Comparison of ENCODE assay signal across 17 cellular contexts in genomic region chr11:76523786-76524436, GRCh38.
A peak's percentile ranks its signal among the peaks of the same experiment; 100 is the strongest.
DNase-seq lines count a peak whose midpoint lies in the region; ATAC-seq, FAIRE-seq and TF ChIP-seq lines count a peak whose summit lies in the region.
"Had no signal": no experiment of that assay in that cellular context is flagged by ENCODE, and none has a peak within 500 bp of the region (broad histone marks: within the 10 kb centered on the region; RNA-seq: fewer than 3 reads in every experiment).

No MANE protein-coding gene starts in this region.

- peak; percentile 30 for FAIRE-seq in H54 (lab: Jason Lieb, UNC)
- FAIRE-seq: G401.6, GM19239, HTR-8/SVneo had no signal

- BruUV-seq in PC-3 (replicated peaks; lab: Mats Ljungman, UMichigan): no TSS peak

- no peak for TF ChIP-seq POLR2A in H54 (IDR thresholded peaks at IDR 0.05; ENCODE audit: low read depth, low read length)

- CTCF ChIA-PET in PC-3 (lab: Charles Lee): no interaction called here

- no peaks in the 10 kb centered on the region for H3K79me2 ChIP-seq in PC-3 (ENCODE audit: low read length)

- intact Hi-C loops in PC-3 (cut with micrococcal nuclease): no loop called here

- no peak for ATAC-seq in PC-3

- POLR2A ChIA-PET in PC-3 (lab: Charles Lee; ENCODE audit: unreplicated experiment): interaction anchor here (0.6 to 0.7 kb wide), 4 partner anchors 15 to 543 kb away, joined by 3 to 14 read pairs (median 4); partner anchors contain the start of gene CAPN5

- peak overlapping the region; percentile 95 for H3K27ac ChIP-seq in PC-3 (ENCODE audit: low read length)
- H3K27ac ChIP-seq: BLaER1 treated with 17β-estradiol and CSF1 and Interleukin-3, amounts not matched to agents 10 nM and 100 nM had no signal

- peak overlapping the region; percentile 75 for H3K4me2 ChIP-seq in PC-3 (ENCODE audit: low read length)
- H3K4me2 ChIP-seq: BLaER1 treated with 17β-estradiol and CSF1 and Interleukin-3, amounts not matched to agents 10 nM and 100 nM had no signal

- TF ChIP-seq CTCF in PC-3 (conservative IDR thresholded peaks at IDR 0.05; ENCODE audit: low read depth, low read length): no peak
- no peak for TF ChIP-seq CTCF in epithelial cell of esophagus (IDR thresholded peaks at IDR 0.05; ENCODE audit: insufficient read depth, low read depth, low read length, missing control alignments)
- no peak for TF ChIP-seq CTCF in progenitor cell of endocrine pancreas (IDR thresholded peaks at IDR 0.05; ENCODE audit: unreplicated experiment)

- peak overlapping the region; percentile 74 for H3K9ac ChIP-seq in PC-3 (ENCODE audit: low read length)
- H3K9ac ChIP-seq: BLaER1 treated with 17β-estradiol and CSF1 and Interleukin-3, amounts not matched to agents 10 nM and 100 nM had no signal

- H4K20me1 ChIP-seq in PC-3 (ENCODE audit: low read length): no peaks in the 10 kb centered on the region
- H4K20me1 ChIP-seq: BLaER1 treated with 17β-estradiol and CSF1 and Interleukin-3, amounts not matched to agents 10 nM and 100 nM had no signal

- peaks cover 31% of the 10 kb centered on the region for H3K4me1 Mint-ChIP-seq in progenitor cell of endocrine pancreas (ENCODE audit: low read depth)

- no peak for DNase-seq in H54 (ENCODE audit: insufficient read length, low spot score)
- peak; percentile 12 for DNase-seq in PC-3
- DNase-seq in epithelial cell of esophagus (ENCODE audit: low read depth): peak; percentile 20
- no peak for DNase-seq in progenitor cell of endocrine pancreas (ENCODE audit: low spot score, unreplicated experiment)
- no peak for DNase-seq in glomerular visceral epithelial cell (ENCODE audit: extremely low spot score)
- DNase-seq in AG08396 (ENCODE audit: low spot score): no peak
- DNase-seq in stimulated activated CD8-positive, alpha-beta memory T cell treated with anti-CD3 and anti-CD28 coated beads, Interleukin-4, amount 100 ng/mL, for 48 hours: no peak
- DNase-seq: AML-193; CD4-positive, CD25-positive, alpha-beta regulatory T cell; DMS79 treated with DMSO at 0.1 percent for 48 hours; GOT3 had no signal

- no peaks in the 10 kb centered on the region for H3K9me2 ChIP-seq in PC-3 (replicated peaks; ENCODE audit: low read length)

- no peak overlapping the region for H2AFZ ChIP-seq in PC-3 (ENCODE audit: low read length)

- H3K27me3 ChIP-seq in PC-3 (ENCODE audit: low read length): no peaks in the 10 kb centered on the region
- H3K27me3 ChIP-seq: BLaER1 treated with 17β-estradiol and CSF1 and Interleukin-3, amounts not matched to agents 10 nM and 100 nM had no signal

- no peak overlapping the region for H3K4me3 Mint-ChIP-seq in progenitor cell of endocrine pancreas (ENCODE audit: low read depth)
- H3K4me3 Mint-ChIP-seq: CD4-positive, CD25-positive, alpha-beta regulatory T cell had no signal

- H3K4me3 ChIP-seq in PC-3 (ENCODE audit: low read length): peak overlapping the region; percentile 35; the same call in 1 of the 2 replicates
- no peak overlapping the region for H3K4me3 ChIP-seq in epithelial cell of esophagus (ENCODE audit: low read length)
- H3K4me3 ChIP-seq: BLaER1 treated with 17β-estradiol and CSF1 and Interleukin-3, amounts not matched to agents 10 nM and 100 nM; HAP-1 had no signal

- no peaks in the 10 kb centered on the region for H3K9me3 Mint-ChIP-seq in progenitor cell of endocrine pancreas (ENCODE audit: low read depth)
- H3K9me3 Mint-ChIP-seq: CD4-positive, CD25-positive, alpha-beta regulatory T cell; HFFc6 had no signal

- H3K27ac Mint-ChIP-seq in progenitor cell of endocrine pancreas: peak overlapping the region; percentile 35

- H3F3A ChIP-seq in PC-3 (ENCODE audit: low read length, unreplicated experiment): no peaks in the 10 kb centered on the region

- peaks cover 16% of the 10 kb centered on the region for H3K36me3 Mint-ChIP-seq in progenitor cell of endocrine pancreas (ENCODE audit: insufficient read depth)

- no peaks in the 10 kb centered on the region for H3K9me3 ChIP-seq in PC-3 (ENCODE audit: low read length)
- H3K9me3 ChIP-seq: BLaER1 treated with 17β-estradiol and CSF1 and Interleukin-3, amounts not matched to agents 10 nM and 100 nM; HAP-1 had no signal

- H3K4me1 ChIP-seq in PC-3 (ENCODE audit: insufficient read depth, low read length): peaks cover 42% of the 10 kb centered on the region

- peaks cover 44% of the 10 kb centered on the region for H3K36me3 ChIP-seq in PC-3 (ENCODE audit: low read depth, low read length)

- H3K27me3 Mint-ChIP-seq in progenitor cell of endocrine pancreas: no peaks in the 10 kb centered on the region
- H3K27me3 Mint-ChIP-seq: CD4-positive, CD25-positive, alpha-beta regulatory T cell had no signal

Comparison
In these comparisons a context has a peak if more than half of its experiments do, and no peak if none do; other contexts are left out.
1. DNase-seq: peak in PC-3 (single experiment) and epithelial cell of esophagus (single experiment); none in H54 (single experiment), progenitor cell of endocrine pancreas (single experiment), glomerular visceral epithelial cell (single experiment), AG08396 (single experiment) and stimulated activated CD8-positive, alpha-beta memory T cell treated with anti-CD3 and anti-CD28 coated beads, Interleukin-4, amount 100 ng/mL, for 48 hours (single experiment).